In the genomic region with DNA sequence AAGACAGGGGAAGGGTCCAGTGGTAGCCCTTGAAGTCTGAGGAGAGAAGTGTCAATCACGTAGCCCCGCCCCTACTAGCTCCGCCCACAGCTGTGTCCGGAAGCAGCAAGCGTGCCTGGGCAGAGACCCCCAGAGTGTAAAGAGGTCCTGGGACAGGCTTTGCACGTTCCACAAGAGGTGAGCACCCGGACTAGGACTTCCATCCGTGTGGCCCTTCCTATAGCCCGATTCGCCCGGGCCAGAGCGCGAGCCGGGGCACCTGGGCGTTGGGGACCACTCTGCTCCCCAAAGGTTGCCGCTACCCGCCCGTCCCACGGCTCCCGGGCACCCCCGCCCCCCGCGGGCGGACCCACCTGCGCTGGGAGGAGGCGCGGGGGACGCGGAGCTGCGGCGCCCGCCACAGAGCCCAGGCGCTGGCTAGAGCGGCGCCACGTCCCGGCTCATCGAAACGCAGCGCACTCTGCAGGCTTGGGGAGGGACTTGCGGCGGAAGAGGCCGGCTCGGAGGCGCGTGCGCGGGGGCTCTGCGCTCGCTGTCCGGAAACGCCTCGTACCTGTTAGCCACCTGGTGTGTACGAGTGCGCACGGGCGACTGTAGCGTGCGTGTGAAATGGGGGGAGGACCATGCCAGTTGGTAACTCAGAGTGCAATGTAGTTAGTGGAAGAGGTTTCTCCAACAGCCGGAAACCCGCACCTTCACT, we compare ENCODE assay signal across 8 cellular contexts. TPM values are rescaled to one million over a fixed set of nuclear protein-coding genes. Genes with fewer than 3 reads are reported as not detected.
DNase-seq lines count a peak whose midpoint lies in the region; ATAC-seq and TF ChIP-seq lines count a peak whose summit lies in the region.

Gene RABGGTA, minus strand, starts transcription at position 464 of the 700 bp plus-strand sequence. CDS start 482 bp downstream, outside the sequence.

- H3K27ac ChIP-seq in SU-DHL-6 (ENCODE audit: low read depth, low read length): peak within 1 kb of the TSS; percentile 81

- H3K27ac Mint-ChIP-seq in type B pancreatic cell: peak within 1 kb of the TSS; percentile 79

- peak within 1 kb of the TSS; percentile 60 for H2AFZ ChIP-seq in SU-DHL-6 (ENCODE audit: low read depth, low read length, severe bottlenecking)

- H3K36me3 Mint-ChIP-seq in type B pancreatic cell: peaks cover 4% of the 10 kb centered on the region

- peak within 1 kb of the TSS; percentile 70 for H3K4me3 ChIP-seq in SU-DHL-6 (ENCODE audit: insufficient read depth, low read length, poor library complexity, severe bottlenecking)

- intact Hi-C loops in cardiac septum (cut with DNase I): no loop called here

- peak within 1 kb of the TSS; percentile 94 for H3K4me3 Mint-ChIP-seq in type B pancreatic cell

- no peaks in the 10 kb centered on the region for H3K9me3 ChIP-seq in SU-DHL-6 (ENCODE audit: insufficient read depth, low read length)

- H3K36me3 ChIP-seq in SU-DHL-6 (ENCODE audit: low read length): no peaks in the 10 kb centered on the region

- peaks cover 12% of the 10 kb centered on the region for H3K4me1 Mint-ChIP-seq in type B pancreatic cell (ENCODE audit: unreplicated experiment)

- H3K79me2 ChIP-seq in SU-DHL-6 (ENCODE audit: insufficient read depth, low read length): 0 out of 2 replicates have a peak, but pooled peaks cover 2% of the 10 kb centered on the region

- H3F3A ChIP-seq in SU-DHL-6 (ENCODE audit: insufficient read depth): peaks cover 11% of the 10 kb centered on the region

- H3K9me3 Mint-ChIP-seq in type B pancreatic cell: no peaks in the 10 kb centered on the region

- H3K27me3 Mint-ChIP-seq in type B pancreatic cell: no peaks in the 10 kb centered on the region

- H3K4me2 ChIP-seq in SU-DHL-6 (ENCODE audit: low read depth, low read length, poor library complexity, severe bottlenecking): peak within 1 kb of the TSS; percentile 66

- peak within 1 kb of the TSS; percentile 77 for H3K9ac ChIP-seq in SU-DHL-6 (ENCODE audit: low read length)

- TF ChIP-seq CTCF in GM12872 (IDR thresholded peaks at IDR 0.05; ENCODE audit: insufficient read depth, low read depth, low read length): peak; percentile 86
- TF ChIP-seq CTCF in SU-DHL-6 (IDR thresholded peaks at IDR 0.05; ENCODE audit: insufficient read depth, low read length, poor library complexity, severe bottlenecking): peak; percentile 62
- peak; percentile 78 for TF ChIP-seq CTCF in type B pancreatic cell (conservative IDR thresholded peaks at IDR 0.05)

- no peaks in the 10 kb centered on the region for H3K27me3 ChIP-seq in SU-DHL-6 (ENCODE audit: low read length)

- ATAC-seq in HG02642 (IDR thresholded peaks at IDR 0.05; ENCODE audit: poor library complexity, unreplicated experiment): peak; percentile 89

- DNase-seq in NCI-H1105 (lab: John Stamatoyannopoulos, UW): peak; percentile 94
- DNase-seq in activated naive CD8-positive, alpha-beta T cell treated with anti-CD3 and anti-CD28 coated beads, Interleukin-2, amount 50 U/mL, for 16 hours (ENCODE audit: low read depth, low spot score): peak; percentile 80
- peak; percentile 94 for DNase-seq in cardiac septum (ENCODE audit: low spot score)
- peak; percentile 78 for DNase-seq in pons (ENCODE audit: low spot score)
- peak; percentile 90 for DNase-seq in type B pancreatic cell (ENCODE audit: extremely low spot score, unreplicated experiment)

- no peaks in the 10 kb centered on the region for H3K9me2 ChIP-seq in SU-DHL-6 (replicated peaks; ENCODE audit: insufficient read depth, low read length)

- H4K20me1 ChIP-seq in SU-DHL-6 (ENCODE audit: low read depth, low read length): no peaks in the 10 kb centered on the region

RNA-seq across cellular contexts. Expression of gene RABGGTA, which starts in this region (rescaled TPM):
- 13.3 TPM for total RNA-seq in cardiac septum
- total RNA-seq in type B pancreatic cell (ENCODE audit: low replicate concordance): 31.1 and 39.2 TPM in 2 replicates

Comparison
In these comparisons a context has a peak if more than half of its experiments do, and no peak if none do; other contexts are left out.
1. Peak in every context shown above with its lines: DNase-seq, ATAC-seq, H3K4me3 ChIP-seq and H3K27ac ChIP-seq.